In the genomic region with DNA sequence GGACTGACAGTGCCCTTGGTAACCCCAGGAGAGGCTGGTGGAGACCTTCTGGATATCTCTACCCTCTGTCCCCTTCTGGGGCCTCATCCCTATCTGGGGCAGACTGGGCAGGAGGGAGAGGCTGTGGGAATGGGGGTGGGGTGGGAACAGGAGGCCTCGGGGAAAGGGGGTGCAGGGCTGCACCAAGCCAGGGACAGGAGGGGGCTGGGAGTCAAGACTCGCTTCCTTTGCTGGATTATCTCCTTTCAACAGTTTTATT, we compare ENCODE assay signal across 1 cellular context.
TF ChIP-seq lines count a peak whose summit lies in the region.

No MANE protein-coding gene starts in this region.

TF ChIP-seq in SK-N-SH treated with all-trans-retinoic acid at 6 μM for 48 hours, 23 proteins besides CTCF, POLR2A, EP300 and RAD21 (continued from another document):
- TF ChIP-seq, protein P1, sequence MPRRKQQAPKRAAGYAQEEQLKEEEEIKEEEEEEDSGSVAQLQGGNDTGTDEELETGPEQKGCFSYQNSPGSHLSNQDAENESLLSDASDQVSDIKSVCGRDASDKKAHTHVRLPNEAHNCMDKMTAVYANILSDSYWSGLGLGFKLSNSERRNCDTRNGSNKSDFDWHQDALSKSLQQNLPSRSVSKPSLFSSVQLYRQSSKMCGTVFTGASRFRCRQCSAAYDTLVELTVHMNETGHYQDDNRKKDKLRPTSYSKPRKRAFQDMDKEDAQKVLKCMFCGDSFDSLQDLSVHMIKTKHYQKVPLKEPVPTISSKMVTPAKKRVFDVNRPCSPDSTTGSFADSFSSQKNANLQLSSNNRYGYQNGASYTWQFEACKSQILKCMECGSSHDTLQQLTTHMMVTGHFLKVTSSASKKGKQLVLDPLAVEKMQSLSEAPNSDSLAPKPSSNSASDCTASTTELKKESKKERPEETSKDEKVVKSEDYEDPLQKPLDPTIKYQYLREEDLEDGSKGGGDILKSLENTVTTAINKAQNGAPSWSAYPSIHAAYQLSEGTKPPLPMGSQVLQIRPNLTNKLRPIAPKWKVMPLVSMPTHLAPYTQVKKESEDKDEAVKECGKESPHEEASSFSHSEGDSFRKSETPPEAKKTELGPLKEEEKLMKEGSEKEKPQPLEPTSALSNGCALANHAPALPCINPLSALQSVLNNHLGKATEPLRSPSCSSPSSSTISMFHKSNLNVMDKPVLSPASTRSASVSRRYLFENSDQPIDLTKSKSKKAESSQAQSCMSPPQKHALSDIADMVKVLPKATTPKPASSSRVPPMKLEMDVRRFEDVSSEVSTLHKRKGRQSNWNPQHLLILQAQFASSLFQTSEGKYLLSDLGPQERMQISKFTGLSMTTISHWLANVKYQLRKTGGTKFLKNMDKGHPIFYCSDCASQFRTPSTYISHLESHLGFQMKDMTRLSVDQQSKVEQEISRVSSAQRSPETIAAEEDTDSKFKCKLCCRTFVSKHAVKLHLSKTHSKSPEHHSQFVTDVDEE (CRISPR knock-in tag; IDR thresholded peaks at IDR 0.05), result no peak
- TF ChIP-seq, protein P2, sequence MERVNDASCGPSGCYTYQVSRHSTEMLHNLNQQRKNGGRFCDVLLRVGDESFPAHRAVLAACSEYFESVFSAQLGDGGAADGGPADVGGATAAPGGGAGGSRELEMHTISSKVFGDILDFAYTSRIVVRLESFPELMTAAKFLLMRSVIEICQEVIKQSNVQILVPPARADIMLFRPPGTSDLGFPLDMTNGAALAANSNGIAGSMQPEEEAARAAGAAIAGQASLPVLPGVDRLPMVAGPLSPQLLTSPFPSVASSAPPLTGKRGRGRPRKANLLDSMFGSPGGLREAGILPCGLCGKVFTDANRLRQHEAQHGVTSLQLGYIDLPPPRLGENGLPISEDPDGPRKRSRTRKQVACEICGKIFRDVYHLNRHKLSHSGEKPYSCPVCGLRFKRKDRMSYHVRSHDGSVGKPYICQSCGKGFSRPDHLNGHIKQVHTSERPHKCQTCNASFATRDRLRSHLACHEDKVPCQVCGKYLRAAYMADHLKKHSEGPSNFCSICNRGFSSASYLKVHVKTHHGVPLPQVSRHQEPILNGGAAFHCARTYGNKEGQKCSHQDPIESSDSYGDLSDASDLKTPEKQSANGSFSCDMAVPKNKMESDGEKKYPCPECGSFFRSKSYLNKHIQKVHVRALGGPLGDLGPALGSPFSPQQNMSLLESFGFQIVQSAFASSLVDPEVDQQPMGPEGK (CRISPR knock-in tag; IDR thresholded peaks at IDR 0.05; ENCODE audit: borderline replicate concordance), result no peak
- TF ChIP-seq OSR1 (CRISPR knock-in tag; IDR thresholded peaks at IDR 0.05), result no peak
- no peak for TF ChIP-seq ZNF8 (CRISPR knock-in tag; IDR thresholded peaks at IDR 0.05)
- TF ChIP-seq TCF4 (CRISPR knock-in tag; IDR thresholded peaks at IDR 0.05; ENCODE audit: borderline replicate concordance), result no peak
- TF ChIP-seq SNAI2 (CRISPR knock-in tag; IDR thresholded peaks at IDR 0.05), result no peak
